9 cellular contexts compared by ENCODE assay signal in the genomic region with DNA sequence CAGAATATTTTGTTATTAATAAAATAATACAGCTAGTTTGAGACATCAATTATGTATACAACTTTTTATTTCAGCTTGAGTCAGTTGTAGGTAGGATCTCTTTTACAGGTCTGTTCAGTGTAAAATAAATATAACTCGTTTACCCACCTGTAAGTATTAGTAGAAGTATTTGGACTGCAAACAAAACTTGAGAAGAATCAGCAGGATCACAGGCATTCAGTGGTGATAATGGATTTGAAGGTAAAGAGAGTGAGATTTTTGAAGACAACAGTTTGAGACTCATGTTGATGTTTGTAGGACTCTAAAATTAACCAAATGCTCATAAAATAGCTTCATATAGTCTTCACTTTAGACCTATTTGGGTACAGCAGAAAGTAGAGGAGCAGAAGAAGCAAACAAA.
"Had no signal": no experiment of that assay in that cellular context is flagged by ENCODE, and none has a peak within 500 bp of the region (broad histone marks: within the 10 kb centered on the region; RNA-seq: fewer than 3 reads in every experiment).

No MANE protein-coding gene starts in this region.

- ATAC-seq: HCT116 had no signal

- H3K9me3 Mint-ChIP-seq: HFFc6, IgD-negative memory B cell had no signal

- H3K4me3 Mint-ChIP-seq: HFFc6, IgD-negative memory B cell had no signal

- H3K4me1 ChIP-seq: HAP-1 had no signal

- H3K27ac Mint-ChIP-seq: HFFc6, IgD-negative memory B cell had no signal

- DNase-seq: GM23248, GOT3, H7, HFFc6, KBM-7 had no signal

- FAIRE-seq: HTR-8/SVneo had no signal

- H3K27me3 Mint-ChIP-seq: IgD-negative memory B cell had no signal

- H3K27ac ChIP-seq: GM23248 had no signal

- H3K4me3 ChIP-seq: GM23248, HAP-1 had no signal
